ENCODE assay signal across 20 cellular contexts in the genomic region with DNA sequence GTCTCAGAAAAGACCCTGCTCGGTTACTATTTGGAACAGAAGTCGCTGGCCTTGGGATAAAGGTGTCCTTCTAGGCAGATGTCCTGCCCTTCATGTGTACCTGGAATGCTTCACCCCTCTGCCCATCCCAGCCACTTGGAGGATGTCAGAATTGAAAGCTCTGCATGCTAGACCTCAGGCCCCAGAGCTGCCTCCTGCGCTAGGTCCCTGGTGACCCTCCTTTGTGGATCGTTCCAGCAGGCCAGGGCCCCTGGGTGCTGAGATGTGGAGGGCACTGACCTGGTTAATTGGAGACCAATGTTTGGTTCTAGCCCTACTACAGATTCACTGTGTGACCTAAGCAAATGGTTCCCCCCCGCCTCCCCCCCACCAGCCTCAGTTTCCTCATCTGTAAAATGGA.
"Had no signal": no experiment of that assay in that cellular context is flagged by ENCODE, and none has a peak within 500 bp of the region (broad histone marks: within the 10 kb centered on the region; RNA-seq: fewer than 3 reads in every experiment).

No MANE protein-coding gene starts in this region.

- H3K36me3 ChIP-seq: esophagus muscularis mucosa, gastrocnemius medialis, heart right ventricle, suprapubic skin, tibial artery, upper lobe of right lung, vagina had no signal

- H3K4me2 ChIP-seq: smooth muscle cell had no signal

- H3K4me3 Mint-ChIP-seq: mesothelial cell of epicardium, nephron progenitor cell had no signal

- ATAC-seq: effector memory CD8-positive, alpha-beta T cell; gastrocnemius medialis; heart right ventricle; left lobe of liver; right cardiac atrium; stimulated activated naive CD8-positive, alpha-beta T cell treated with anti-CD3 and anti-CD28 coated beads, Interleukin-15, Interleukin-2, amounts not matched to agents 100 U/mL and 50 U/mL, for 24 hours; upper lobe of right lung had no signal

- H3K27ac ChIP-seq: coronary artery, epithelial cell of prostate, esophagus muscularis mucosa, gastrocnemius medialis, heart right ventricle, suprapubic skin, tibial artery, upper lobe of right lung, vagina had no signal

- H3K4me3 ChIP-seq: coronary artery, esophagus muscularis mucosa, gastrocnemius medialis, heart right ventricle, smooth muscle cell, suprapubic skin, tibial artery, upper lobe of right lung, vagina had no signal

- H3K9me3 ChIP-seq: gastrocnemius medialis, heart right ventricle, suprapubic skin, tibial artery, upper lobe of right lung, vagina had no signal

- H3K27me3 Mint-ChIP-seq: effector memory CD8-positive, alpha-beta T cell had no signal

- H3K36me3 Mint-ChIP-seq: mesothelial cell of epicardium had no signal

- H3K27ac Mint-ChIP-seq: effector memory CD8-positive, alpha-beta T cell; nephron progenitor cell had no signal

- H3K9me3 Mint-ChIP-seq: effector memory CD8-positive, alpha-beta T cell; mesothelial cell of epicardium; nephron progenitor cell had no signal

- DNase-seq: effector memory CD8-positive, alpha-beta T cell; gastrocnemius medialis; heart right ventricle; hypothalamus; islet precursor cell; mammary epithelial cell; nephron progenitor cell; right cardiac atrium; stimulated activated CD4-positive, alpha-beta T cell treated with anti-CD3 and anti-CD28 coated beads, Interleukin-2, amount 100 ng/mL, for 48 hours; stimulated activated naive CD8-positive, alpha-beta T cell treated with anti-CD3 and anti-CD28 coated beads, Interleukin-15, Interleukin-2, amounts not matched to agents 100 U/mL and 50 U/mL, for 24 hours; tibial artery; upper lobe of right lung had no signal

- H3K27me3 ChIP-seq: esophagus muscularis mucosa, gastrocnemius medialis, heart right ventricle, suprapubic skin, tibial artery, upper lobe of right lung, vagina had no signal
